15 cellular contexts compared by ENCODE assay signal in genomic region chr10:127148933-127149220, GRCh38. TPM values are rescaled to one million over a fixed set of nuclear protein-coding genes. Genes with fewer than 3 reads are reported as not detected.
DNase-seq lines count a peak whose midpoint lies in the region; ATAC-seq and TF ChIP-seq lines count a peak whose summit lies in the region.
"Had no signal": no experiment of that assay in that cellular context is flagged by ENCODE, and none has a peak within 500 bp of the region (broad histone marks: within the 10 kb centered on the region; RNA-seq: fewer than 3 reads in every experiment).

No MANE protein-coding gene starts in this region.

- no peak for TF ChIP-seq POLR2A in NB4 (IDR thresholded peaks at IDR 0.05; ENCODE audit: extremely low read depth, insufficient read length)
- TF ChIP-seq POLR2A in body of pancreas (IDR thresholded peaks at IDR 0.05): no peak

- peak; percentile 46 for ATAC-seq in naive thymus-derived CD4-positive, alpha-beta T cell
- ATAC-seq in body of pancreas: no peak

- no peak for TF ChIP-seq CTCF in NB4 (IDR thresholded peaks at IDR 0.05; ENCODE audit: low read depth, low read length)
- no peak for TF ChIP-seq CTCF in cardiac fibroblast (IDR thresholded peaks at IDR 0.05; ENCODE audit: low read depth, low read length)
- TF ChIP-seq CTCF in body of pancreas (IDR thresholded peaks at IDR 0.05): no peak

- H3K4me3 ChIP-seq in NB4 (ENCODE audit: low read depth, low read length) (no peak overlapping the region), cardiac fibroblast (replicated peaks in 1 of 2; ENCODE audit: low read depth in 2 of 2, low read length in 2 of 2) (peak overlapping the region in 1 of 2 donors; percentile 9), body of pancreas (no peak overlapping the region)
- H3K4me3 ChIP-seq in naive thymus-derived CD4-positive, alpha-beta T cell (ENCODE audit: low read length): no peak overlapping the region
- H3K4me3 ChIP-seq: esophagus muscularis mucosa, sigmoid colon had no signal

- intact Hi-C loops in naive thymus-derived CD4-positive, alpha-beta T cell (cut with micrococcal nuclease): no loop called here
- intact Hi-C loops in body of pancreas (cut with DNase I): no loop called here

- H3K36me3 Mint-ChIP-seq in naive thymus-derived CD4-positive, alpha-beta T cell: no peaks in the 10 kb centered on the region

- H3K27ac ChIP-seq in naive thymus-derived CD4-positive, alpha-beta T cell (ENCODE audit: low read depth, low read length): no peak overlapping the region
- no peak overlapping the region for H3K27ac ChIP-seq in body of pancreas
- H3K27ac ChIP-seq: esophagus muscularis mucosa had no signal

- CTCF ChIA-PET in naive thymus-derived CD4-positive, alpha-beta T cell (lab: Charles Lee): no interaction called here

- H3K27me3 Mint-ChIP-seq in naive thymus-derived CD4-positive, alpha-beta T cell: peaks cover 0 to 23% (median 4%) of the 10 kb centered on the region in 5 donors
- H3K27me3 Mint-ChIP-seq: activated B cell treated with CpG ODN at 0.5 μM for 24 hours had no signal

- POLR2A ChIA-PET in naive thymus-derived CD4-positive, alpha-beta T cell (lab: Charles Lee): no interaction called here

- peak; percentile 92 for DNase-seq in ELR (ENCODE audit: low read depth)
- peak; percentile 42 for DNase-seq in NB4 (ENCODE audit: low read depth)
- DNase-seq in cardiac fibroblast (ENCODE audit: low read depth in 2 of 2): peak; percentile 53 to 90
- DNase-seq in naive thymus-derived CD4-positive, alpha-beta T cell: no peak
- no peak for DNase-seq in body of pancreas
- no peak for DNase-seq in OCI-M2 (lab: John Stamatoyannopoulos, UW; ENCODE audit: unreplicated experiment)
- no peak for DNase-seq in NCI-H748 (lab: John Stamatoyannopoulos, UW; ENCODE audit: unreplicated experiment)
- no peak for DNase-seq in GF-D8 (lab: John Stamatoyannopoulos, UW)
- DNase-seq: activated B cell treated with CpG ODN at 0.5 μM for 24 hours; activated naive CD4-positive, alpha-beta T cell treated with Interleukin-2 at 50 U/mL for 16 hours; NCI-H1092; sigmoid colon had no signal

- no peak overlapping the region for H3K4me3 Mint-ChIP-seq in naive thymus-derived CD4-positive, alpha-beta T cell
- H3K4me3 Mint-ChIP-seq: activated B cell treated with CpG ODN at 0.5 μM for 24 hours had no signal

- H3K4me1 Mint-ChIP-seq in naive thymus-derived CD4-positive, alpha-beta T cell: peaks cover 0 to 3% (median 0%) of the 10 kb centered on the region in 7 donors
- H3K4me1 Mint-ChIP-seq: activated B cell treated with CpG ODN at 0.5 μM for 24 hours had no signal

- peaks cover 0 to 3% (median 0%) of the 10 kb centered on the region in 11 donors for H3K9me3 Mint-ChIP-seq in naive thymus-derived CD4-positive, alpha-beta T cell
- H3K9me3 Mint-ChIP-seq: activated B cell treated with CpG ODN at 0.5 μM for 24 hours had no signal

- no peaks in the 10 kb centered on the region for H3K4me1 ChIP-seq in naive thymus-derived CD4-positive, alpha-beta T cell (ENCODE audit: control insufficient read depth in 2 of 2, insufficient read depth in 2 of 2, low read length in 2 of 2)
- no peaks in the 10 kb centered on the region for H3K4me1 ChIP-seq in body of pancreas

- WGBS in body of pancreas, 2 donors: 69 to 73% methylated on average over 2 of the region's 2 CpGs

- H3K27ac Mint-ChIP-seq in naive thymus-derived CD4-positive, alpha-beta T cell: no peak overlapping the region
- H3K27ac Mint-ChIP-seq: activated B cell treated with CpG ODN at 0.5 μM for 24 hours had no signal

- H3K36me3 ChIP-seq in naive thymus-derived CD4-positive, alpha-beta T cell (ENCODE audit: control insufficient read depth in 2 of 3, insufficient read depth in 3 of 3, low read length in 3 of 3): no peaks in the 10 kb centered on the region
- no peaks in the 10 kb centered on the region for H3K36me3 ChIP-seq in body of pancreas (replicated peaks in 1 of 2; ENCODE audit: insufficient read depth in 1 of 2, low read depth in 2 of 2)
- H3K36me3 ChIP-seq: sigmoid colon had no signal

- no peaks in the 10 kb centered on the region for H3K27me3 ChIP-seq in naive thymus-derived CD4-positive, alpha-beta T cell (ENCODE audit: control insufficient read depth in 2 of 2, insufficient read depth in 2 of 2, low read length in 2 of 2)
- H3K27me3 ChIP-seq in body of pancreas: no peaks in the 10 kb centered on the region
- H3K27me3 ChIP-seq: esophagus muscularis mucosa, sigmoid colon had no signal

- no peaks in the 10 kb centered on the region for H3K9me3 ChIP-seq in naive thymus-derived CD4-positive, alpha-beta T cell (ENCODE audit: control insufficient read depth in 2 of 3, low read length in 3 of 3)
- H3K9me3 ChIP-seq in body of pancreas: no peaks in the 10 kb centered on the region
- H3K9me3 ChIP-seq: esophagus muscularis mucosa, sigmoid colon had no signal

RNA-seq across cellular contexts. Expression of gene INSYN2A, which starts 47.5 kb away (rescaled TPM):
- total RNA-seq in naive thymus-derived CD4-positive, alpha-beta T cell: not detected
- not detected for polyA plus RNA-seq in naive thymus-derived CD4-positive, alpha-beta T cell
- not detected for total RNA-seq in body of pancreas
- total RNA-seq: activated B cell treated with CpG ODN at 0.5 μM for 24 hours, Calu3, mesenteric fat pad had no signal

Comparison
In these comparisons a context has a peak if more than half of its experiments do, and no peak if none do; other contexts are left out.
1. DNase-seq: peak in ELR (single experiment), NB4 (single experiment) and cardiac fibroblast (2 of 2); none in naive thymus-derived CD4-positive, alpha-beta T cell (0 of 9), body of pancreas (0 of 4), OCI-M2 (single experiment), NCI-H748 (single experiment) and GF-D8 (single experiment).